ENCODE assay signal across 23 cellular contexts in the genomic region with DNA sequence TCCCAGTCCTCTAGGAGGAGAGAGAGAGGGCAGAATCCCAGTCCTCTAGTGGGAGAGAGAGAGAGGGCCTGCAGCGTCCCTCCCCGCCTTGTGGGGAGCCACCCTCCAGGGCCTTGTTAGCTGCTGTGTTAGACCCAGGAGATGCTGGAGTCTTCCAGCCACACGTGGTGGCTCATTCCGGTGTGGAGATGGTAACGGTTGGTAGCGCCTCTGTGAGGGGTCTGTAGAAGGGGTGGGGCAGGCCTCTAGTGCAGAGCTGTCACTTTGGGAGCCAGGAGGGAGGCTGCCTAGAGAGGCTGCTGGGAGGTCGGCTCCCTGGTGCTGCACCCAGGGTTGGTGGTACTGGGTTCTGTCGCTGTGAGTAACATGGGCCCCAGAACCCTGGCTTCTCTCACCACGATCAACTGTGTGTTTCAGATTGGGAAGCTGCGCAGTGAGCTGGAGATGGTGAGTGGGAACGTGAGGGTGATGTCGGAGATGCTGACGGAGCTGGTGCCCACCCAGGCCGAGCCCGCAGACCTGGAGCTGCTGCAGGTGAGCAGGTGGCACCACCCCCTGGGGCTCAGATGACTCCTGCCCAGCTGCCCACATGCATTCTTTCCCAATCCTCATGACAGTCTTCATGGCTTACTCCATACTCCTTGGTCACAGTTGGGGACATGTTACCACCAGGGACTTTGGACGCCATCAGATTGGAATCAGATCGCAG. TPM values are rescaled to one million over a fixed set of nuclear protein-coding genes. Genes with fewer than 3 reads are reported as not detected.
A peak's percentile ranks its signal among the peaks of the same experiment; 100 is the strongest.
DNase-seq lines count a peak whose midpoint lies in the region; ATAC-seq, FAIRE-seq and TF ChIP-seq lines count a peak whose summit lies in the region.
"Had no signal": no experiment of that assay in that cellular context is flagged by ENCODE, and none has a peak within 500 bp of the region (broad histone marks: within the 10 kb centered on the region; RNA-seq: fewer than 3 reads in every experiment).

No MANE protein-coding gene starts in this region.

- H3K27ac Mint-ChIP-seq in T-helper 17 cell: peak overlapping the region; percentile 29
- peak overlapping the region; percentile 1 for H3K27ac Mint-ChIP-seq in stimulated activated memory B cell treated with anti-CD40 and anti-IgM and Interleukin-4, amounts not matched to agents 10 μg/mL and 1 μg/mL and 100 μg/mL, for 72 hours
- H3K27ac Mint-ChIP-seq: B cell, HFFc6 had no signal

- TF ChIP-seq POLR2A in A549 (IDR thresholded peaks at IDR 0.05; ENCODE audit: low read length) (no peak), HepG2 (IDR thresholded peaks at IDR 0.05; ENCODE audit: insufficient read depth in 1 of 2, low read depth in 2 of 2, low read length in 2 of 2) (no peak)

- TF ChIP-seq RAD21 in A549 (conservative IDR thresholded peaks at IDR 0.05 in 1 of 2, IDR thresholded peaks at IDR 0.05 in 1 of 2): no peak
- TF ChIP-seq RAD21 in HepG2 (CRISPR knock-in tag; IDR thresholded peaks at IDR 0.05): no peak

- H3K4me3 ChIP-seq in A549: no peak overlapping the region
- no peak overlapping the region for H3K4me3 ChIP-seq in HepG2 (replicated peaks in 1 of 3; ENCODE audit: insufficient read depth in 1 of 3, low read depth in 2 of 3, low read length in 3 of 3)
- H3K4me3 ChIP-seq: SJCRH30 had no signal

- FAIRE-seq in A549 (lab: Jason Lieb, UNC) (no peak), HepG2 (lab: Jason Lieb, UNC) (no peak)
- FAIRE-seq: A204.1, D721Med had no signal

- H3K9ac ChIP-seq in HepG2 (ENCODE audit: insufficient read depth, low read depth, low read length): no peak overlapping the region

- no peaks in the 10 kb centered on the region for H3K79me2 ChIP-seq in HepG2 (ENCODE audit: insufficient read depth, low read length)

- peaks cover 16% of the 10 kb centered on the region for H3K4me1 Mint-ChIP-seq in T-helper 17 cell
- peaks cover 24% of the 10 kb centered on the region for H3K4me1 Mint-ChIP-seq in stimulated activated memory B cell treated with anti-CD40 and anti-IgM and Interleukin-4, amounts not matched to agents 10 μg/mL and 1 μg/mL and 100 μg/mL, for 72 hours

- H3K4me3 Mint-ChIP-seq in T-helper 17 cell: no peak overlapping the region
- no peak overlapping the region for H3K4me3 Mint-ChIP-seq in stimulated activated memory B cell treated with anti-CD40 and anti-IgM and Interleukin-4, amounts not matched to agents 10 μg/mL and 1 μg/mL and 100 μg/mL, for 72 hours
- H3K4me3 Mint-ChIP-seq: B cell, HFFc6 had no signal

- TF ChIP-seq CTCF in A549 (IDR thresholded peaks at IDR 0.05) (no peak), HepG2 (CRISPR knock-in tag; IDR thresholded peaks at IDR 0.05) (no peak)

- H3K27ac ChIP-seq in A549 (no peak overlapping the region), HepG2 (ENCODE audit: extremely low read length, insufficient read depth, low read length) (peak overlapping the region; percentile 92)
- H3K27ac ChIP-seq: SJCRH30 had no signal

- POLR2A ChIA-PET in A549 (lab: Yijun Ruan, JAX) (no interaction called here), HepG2 (lab: Yijun Ruan, JAX) (interaction anchor here (1.3 to 3.0 kb wide), 5 partner anchors 17 to 30 kb away, joined by 3 to 49 read pairs (median 9); partner anchors contain the start of gene TOM1), HEK293T (lab: Yijun Ruan, JAX) (no interaction called here)

- DNase-seq in A549 (ENCODE audit: low read depth in 1 of 2, low spot score in 1 of 2) (no peak), T-helper 17 cell (no peak), HepG2 (ENCODE audit: low spot score) (no peak), HEK293T (ENCODE audit: extremely low spot score) (no peak), DMS153 (lab: John Stamatoyannopoulos, UW) (no peak)
- DNase-seq: EL; GF-D8; HFFc6; Karpas-422; MV-4-11; NCI-H1105 treated with DMSO at 0.1 percent for 48 hours; NCI-H2029 treated with DMSO at 0.1 percent for 48 hours; NCI-H226; NCI-H524; NCI-H774; NK-92 treated with Interleukin-12 subunit alpha and Interleukin-12 subunit beta, amount 100 ng/mL, for 24 hours; SJCRH30 had no signal

- peaks cover 40 to 63% of the 10 kb centered on the region in 2 experiments; a peak in 4 of 5 replicates for H3K36me3 ChIP-seq in HepG2 (replicated peaks in 1 of 2; ENCODE audit: control insufficient read depth in 1 of 2, insufficient read depth in 2 of 2, low read length in 2 of 2)
- H3K36me3 ChIP-seq: SJCRH30 had no signal

- peaks cover 4% of the 10 kb centered on the region for H3K36me3 Mint-ChIP-seq in T-helper 17 cell (ENCODE audit: low read depth)
- peaks cover 82% of the 10 kb centered on the region for H3K36me3 Mint-ChIP-seq in stimulated activated memory B cell treated with anti-CD40 and anti-IgM and Interleukin-4, amounts not matched to agents 10 μg/mL and 1 μg/mL and 100 μg/mL, for 72 hours

- CTCF ChIA-PET in A549 (lab: Yijun Ruan, JAX): no interaction called here
- CTCF ChIA-PET in HepG2 (lab: Yijun Ruan, JAX; ENCODE audit: low intra/inter-chr PET ratio, low total read pairs): no interaction called here
- CTCF ChIA-PET in HEK293T (lab: Yijun Ruan, JAX): no interaction called here

- ATAC-seq in A549 (peak; percentile 29 to 42; a peak in 2 of 6 replicates), T-helper 17 cell (no peak), HepG2 (no peak), HG03442 (IDR thresholded peaks at IDR 0.05; ENCODE audit: unreplicated experiment) (no peak)
- no peak for ATAC-seq in stimulated activated memory B cell treated with anti-CD40 and anti-IgM and Interleukin-4, amounts not matched to agents 10 μg/mL and 1 μg/mL and 100 μg/mL, for 72 hours
- ATAC-seq: Panc1 had no signal

- no peaks in the 10 kb centered on the region for H3K27me3 Mint-ChIP-seq in T-helper 17 cell
- H3K27me3 Mint-ChIP-seq in stimulated activated memory B cell treated with anti-CD40 and anti-IgM and Interleukin-4, amounts not matched to agents 10 μg/mL and 1 μg/mL and 100 μg/mL, for 72 hours: no peaks in the 10 kb centered on the region
- H3K27me3 Mint-ChIP-seq: B cell had no signal

- H3K4me2 ChIP-seq in A549 (no peak overlapping the region), HepG2 (ENCODE audit: low read depth, low read length) (no peak overlapping the region)

- no peaks in the 10 kb centered on the region for H3K9me3 Mint-ChIP-seq in stimulated activated memory B cell treated with anti-CD40 and anti-IgM and Interleukin-4, amounts not matched to agents 10 μg/mL and 1 μg/mL and 100 μg/mL, for 72 hours
- H3K9me3 Mint-ChIP-seq: HFFc6 had no signal

- H3K9me3 ChIP-seq in A549: no peaks in the 10 kb centered on the region
- H3K9me3 ChIP-seq in T-helper 17 cell (ENCODE audit: control insufficient read depth, low read length, poor library complexity, severe bottlenecking): no peaks in the 10 kb centered on the region
- no peaks in the 10 kb centered on the region for H3K9me3 ChIP-seq in HepG2 (ENCODE audit: low read length)
- H3K9me3 ChIP-seq: SJCRH30 had no signal

- intact Hi-C loops in HepG2 (cut with micrococcal nuclease; ENCODE audit: unreplicated experiment): loop anchor here (5.0 kb wide), 1 partner anchor 70 kb away; the partner anchor contains the start of gene HMGXB4

- no peaks in the 10 kb centered on the region for H3K27me3 ChIP-seq in HepG2 (ENCODE audit: control insufficient read depth in 1 of 2, insufficient read depth in 2 of 2, low read length in 2 of 2)
- H3K27me3 ChIP-seq: SJCRH30 had no signal

- 93% methylated on average over 13 of the region's 17 CpGs for WGBS in A549 (ENCODE audit: missing lambda C conversion rate)
- WGBS in HepG2 (ENCODE audit: low lambda C conversion rate): 96% methylated on average over 17 of the region's 17 CpGs

- in situ Hi-C loops in HepG2 (cut with HindIII; ENCODE audit: extremely low pct_ligation_motif_present, low pct_unique_long_range_greater_than_20kb): no loop called here

- TF ChIP-seq EP300 in A549 (IDR thresholded peaks at IDR 0.05): no peak
- TF ChIP-seq EP300 in HepG2 (IDR thresholded peaks at IDR 0.05; ENCODE audit: low read depth in 2 of 2, low read length in 2 of 2): no peak
- no peak for TF ChIP-seq EP300 in HepG2 (CRISPR knock-in tag; IDR thresholded peaks at IDR 0.05; ENCODE audit: borderline replicate concordance)

- H2AFZ ChIP-seq in HepG2 (ENCODE audit: low read length): no peak overlapping the region

- H3K4me1 ChIP-seq in A549: no peaks in the 10 kb centered on the region
- peaks cover 50% of the 10 kb centered on the region for H3K4me1 ChIP-seq in HepG2 (ENCODE audit: insufficient read depth, low read length)
- H3K4me1 ChIP-seq: SJCRH30 had no signal

- no peaks in the 10 kb centered on the region for H4K20me1 ChIP-seq in HepG2 (ENCODE audit: insufficient read depth, low read length)

- BruUV-seq in HepG2 (replicated peaks; lab: Mats Ljungman, UMichigan): no TSS peak

RNA-seq across cellular contexts. Expression of gene TOM1, which starts 27.3 kb away (rescaled TPM):
- polyA plus RNA-seq in A549 (2011; rRNA removed) (16.6 and 26.2 TPM in 2 replicates), A549 (2017; fragmentation: RNase III; extraction: RNeasy Plus Mini Kit Qiagen cat#74134 plus additional on column Dnase treatment) (11.4 to 16.4 TPM (median 14.5 TPM) in 3 replicates), HepG2 (2011; rRNA removed) (87.3 and 109 TPM in 2 replicates)
- 15.6 and 17.9 TPM in 2 replicates for polyA plus RNA-seq in A549 (2012; cell fraction: cytosol; rRNA removed)
- polyA plus RNA-seq in A549 (2012; cell fraction: nucleus; rRNA removed): 22.7 and 27.2 TPM in 2 replicates
- polyA minus RNA-seq in A549 (2011; rRNA and poly(A)+ RNA removed): 56.9 and 61.5 TPM in 2 replicates
- total RNA-seq in T-helper 17 cell (100 to 1,000 TPM; 166 to 178 TPM), HepG2 (2016; rRNA removed; fragmentation: Illumina TruSeq; extraction: Trizol) (26.0 and 30.8 TPM in 2 replicates)
- 8.2 and 8.9 TPM in 2 replicates for total RNA-seq in HepG2 (2016; cell fraction: cytosol; rRNA removed; fragmentation: Illumina TruSeq; extraction: Trizol; ENCODE audit: low read depth)
- 27.3 and 37.6 TPM in 2 replicates for total RNA-seq in HepG2 (2016; cell fraction: insoluble cytoplasmic fraction; rRNA removed; fragmentation: Illumina TruSeq; extraction: Trizol)
- 14.9 and 15.6 TPM in 2 replicates for total RNA-seq in HepG2 (2016; cell fraction: membrane; rRNA removed; fragmentation: Illumina TruSeq; extraction: Trizol)
- total RNA-seq in HepG2 (2016; cell fraction: nucleus; rRNA removed; fragmentation: Illumina TruSeq; extraction: Trizol): 23.1 and 32.7 TPM in 2 replicates
- polyA plus RNA-seq in HepG2 (2011; cell fraction: cytosol; rRNA removed): 88.6 and 94.3 TPM in 2 replicates
- 114 and 120 TPM in 2 replicates for polyA plus RNA-seq in HepG2 (2011; cell fraction: nucleus; rRNA removed)
- 46.6 and 59.1 TPM in 2 replicates for polyA plus RNA-seq in HepG2 (2012)
- polyA plus RNA-seq in HepG2 (2016; cell fraction: cytosol; fragmentation: Illumina TruSeq; extraction: Trizol; ENCODE audit: low read depth): 7.6 and 7.8 TPM in 2 replicates
- polyA plus RNA-seq in HepG2 (2016; cell fraction: insoluble cytoplasmic fraction; fragmentation: Illumina TruSeq; extraction: Trizol; ENCODE audit: low read depth): 26.3 and 33.2 TPM in 2 replicates
- polyA plus RNA-seq in HepG2 (2016; cell fraction: membrane; fragmentation: Illumina TruSeq; extraction: Trizol; ENCODE audit: low read depth): 11.4 and 13.9 TPM in 2 replicates
- polyA plus RNA-seq in HepG2 (2016; cell fraction: nucleus; fragmentation: Illumina TruSeq; extraction: Trizol; ENCODE audit: insufficient read depth, low read depth): 40.8 and 47.0 TPM in 2 replicates
- 56.0 and 249 TPM in 2 replicates for polyA minus RNA-seq in HepG2 (2011; rRNA and poly(A)+ RNA removed; ENCODE audit: low replicate concordance)
- 41.1 and 54.6 TPM in 2 replicates for polyA minus RNA-seq in HepG2 (2011; cell fraction: cytosol; rRNA and poly(A)+ RNA removed)
- 59.4 and 74.8 TPM in 2 replicates for polyA minus RNA-seq in HepG2 (2011; cell fraction: nucleus; rRNA and poly(A)+ RNA removed)

RNA-seq across cellular contexts. Expression of gene HMOX1, which starts 53.9 kb away (rescaled TPM):
- polyA plus RNA-seq in A549 (2011; rRNA removed): 97.7 and 129 TPM in 2 replicates
- polyA plus RNA-seq in A549 (2012; cell fraction: cytosol; rRNA removed): 295 and 372 TPM in 2 replicates
- 385 and 449 TPM in 2 replicates for polyA plus RNA-seq in A549 (2012; cell fraction: nucleus; rRNA removed)
- 374 to 506 TPM (median 426 TPM) in 3 replicates for polyA plus RNA-seq in A549 (2017; fragmentation: RNase III; extraction: RNeasy Plus Mini Kit Qiagen cat#74134 plus additional on column Dnase treatment)
- polyA minus RNA-seq in A549 (2011; rRNA and poly(A)+ RNA removed): 71.2 and 79.3 TPM in 2 replicates
- total RNA-seq in T-helper 17 cell: 1 to 10 TPM; 1.1 to 3.0 TPM
- total RNA-seq in HepG2 (2016; rRNA removed; fragmentation: Illumina TruSeq; extraction: Trizol): 53.6 and 54.1 TPM in 2 replicates
- 12.4 and 15.7 TPM in 2 replicates for total RNA-seq in HepG2 (2016; cell fraction: cytosol; rRNA removed; fragmentation: Illumina TruSeq; extraction: Trizol; ENCODE audit: low read depth)
- 43.9 and 54.4 TPM in 2 replicates for total RNA-seq in HepG2 (2016; cell fraction: insoluble cytoplasmic fraction; rRNA removed; fragmentation: Illumina TruSeq; extraction: Trizol)
- total RNA-seq in HepG2 (2016; cell fraction: membrane; rRNA removed; fragmentation: Illumina TruSeq; extraction: Trizol): 23.2 and 25.0 TPM in 2 replicates
- total RNA-seq in HepG2 (2016; cell fraction: nucleus; rRNA removed; fragmentation: Illumina TruSeq; extraction: Trizol): 22.0 and 26.2 TPM in 2 replicates
- polyA plus RNA-seq in HepG2 (2011; rRNA removed): 60.5 and 67.4 TPM in 2 replicates
- polyA plus RNA-seq in HepG2 (2011; cell fraction: cytosol; rRNA removed): 42.4 and 72.7 TPM in 2 replicates
- 28.4 and 28.9 TPM in 2 replicates for polyA plus RNA-seq in HepG2 (2011; cell fraction: nucleus; rRNA removed)
- 27.8 and 42.7 TPM in 2 replicates for polyA plus RNA-seq in HepG2 (2012)
- 12.3 and 13.2 TPM in 2 replicates for polyA plus RNA-seq in HepG2 (2016; cell fraction: cytosol; fragmentation: Illumina TruSeq; extraction: Trizol; ENCODE audit: low read depth)
- polyA plus RNA-seq in HepG2 (2016; cell fraction: insoluble cytoplasmic fraction; fragmentation: Illumina TruSeq; extraction: Trizol; ENCODE audit: low read depth): 58.0 and 69.8 TPM in 2 replicates
- polyA plus RNA-seq in HepG2 (2016; cell fraction: membrane; fragmentation: Illumina TruSeq; extraction: Trizol; ENCODE audit: low read depth): 18.6 and 20.3 TPM in 2 replicates
- polyA plus RNA-seq in HepG2 (2016; cell fraction: nucleus; fragmentation: Illumina TruSeq; extraction: Trizol; ENCODE audit: insufficient read depth, low read depth): 47.4 and 49.7 TPM in 2 replicates
- 12.4 and 47.0 TPM in 2 replicates for polyA minus RNA-seq in HepG2 (2011; rRNA and poly(A)+ RNA removed; ENCODE audit: low replicate concordance)
- polyA minus RNA-seq in HepG2 (2011; cell fraction: cytosol; rRNA and poly(A)+ RNA removed): 23.6 and 31.0 TPM in 2 replicates
- polyA minus RNA-seq in HepG2 (2011; cell fraction: nucleus; rRNA and poly(A)+ RNA removed): 8.1 and 10.9 TPM in 2 replicates

Comparison
In these comparisons a context has a peak if more than half of its experiments do, and no peak if none do; other contexts are left out.
1. ATAC-seq: peak in A549 (2 of 2); none in T-helper 17 cell (single experiment), HepG2 (single experiment), stimulated activated memory B cell treated with anti-CD40 and anti-IgM and Interleukin-4, amounts not matched to agents 10 μg/mL and 1 μg/mL and 100 μg/mL, for 72 hours (single experiment) and HG03442 (single experiment).